In genomic region chr1:155171836-155172731, GRCh38 we compare ENCODE assay signal across 8 cellular contexts. TPM values are rescaled to one million over a fixed set of nuclear protein-coding genes. Genes with fewer than 3 reads are reported as not detected.
DNase-seq lines count a peak whose midpoint lies in the region; TF ChIP-seq lines count a peak whose summit lies in the region.

No MANE protein-coding gene starts in this region.

- H3F3A ChIP-seq in GM23248 (ENCODE audit: insufficient read depth): peaks cover 22% of the 10 kb centered on the region

- TF ChIP-seq CTCF in A673 (conservative IDR thresholded peaks at IDR 0.05; ENCODE audit: low read depth, low read length): no peak
- TF ChIP-seq CTCF in WI38 (IDR thresholded peaks at IDR 0.05; ENCODE audit: low read depth, low read length): no peak

- H3K4me2 ChIP-seq in GM23248 (ENCODE audit: unreplicated experiment) (peak overlapping the region; percentile 97), skeletal muscle satellite cell (ENCODE audit: low read length) (peak overlapping the region; percentile 81)

- H3K9ac ChIP-seq in GM23248: peak overlapping the region; percentile 96
- peak overlapping the region; percentile 97 for H3K9ac ChIP-seq in skeletal muscle satellite cell (ENCODE audit: low read depth, low read length)

- 22 to 32% methylated on average over 8 of the region's 8 CpGs for WGBS in GM23248 (ENCODE audit: low coverage in 1 of 2, low lambda C conversion rate in 2 of 2, missing lambda C conversion rate in 2 of 2), 2 experiments

- H3K4me3 ChIP-seq in A673 (ENCODE audit: low read depth, low read length, poor library complexity, severe bottlenecking) (peak overlapping the region; percentile 86), GM23248 (peak overlapping the region; percentile 88), WI38 (ENCODE audit: low read depth, low read length) (peak overlapping the region; percentile 76), skeletal muscle satellite cell (ENCODE audit: low read length) (peak overlapping the region; percentile 87)

- peak overlapping the region; percentile 90 for H3K27ac ChIP-seq in A673 (ENCODE audit: low read depth, low read length, poor library complexity, severe bottlenecking)
- H3K27ac ChIP-seq in GM23248: peak overlapping the region; percentile 90

- POLR2A ChIA-PET in A673 (lab: Charles Lee; ENCODE audit: low non-redundant PET): no interaction called here

- CTCF ChIA-PET in A673 (lab: Charles Lee): interaction anchor here (0.5 to 3.8 kb wide), 4 partner anchors 35 to 407 kb away, joined by 3 to 45 read pairs (median 6); no protein-coding TSS in a partner anchor

- BruUV-seq in A673 (replicated peaks; lab: Mats Ljungman, UMichigan): no TSS peak

- H3K79me2 ChIP-seq in GM23248 (ENCODE audit: insufficient read depth): peaks cover 32% of the 10 kb centered on the region

- in situ Hi-C loops in GM23248 (cut with MboI): no loop called here

- peaks cover 24% of the 10 kb centered on the region for H3K4me1 ChIP-seq in A673 (ENCODE audit: insufficient read depth, low read length, poor library complexity, severe bottlenecking)
- H3K4me1 ChIP-seq in GM23248 (ENCODE audit: insufficient read depth): peaks cover 11% of the 10 kb centered on the region
- H3K4me1 ChIP-seq in skeletal muscle satellite cell (ENCODE audit: control insufficient read depth, insufficient read depth, low read length): peaks cover 27% of the 10 kb centered on the region

- H4K20me1 ChIP-seq in GM23248 (ENCODE audit: insufficient read depth): no peaks in the 10 kb centered on the region

- no peaks in the 10 kb centered on the region for H3K27me3 ChIP-seq in A673 (replicated peaks; ENCODE audit: insufficient read depth, low read depth, low read length, poor library complexity)
- H3K27me3 ChIP-seq in GM23248 (replicated peaks; ENCODE audit: insufficient read depth): no peaks in the 10 kb centered on the region
- peaks cover 1% of the 10 kb centered on the region for H3K27me3 ChIP-seq in skeletal muscle satellite cell (ENCODE audit: control insufficient read depth, insufficient read depth, low read length)

- no peaks in the 10 kb centered on the region for H3K9me3 ChIP-seq in A673 (ENCODE audit: low read depth, low read length, poor library complexity, severe bottlenecking)
- H3K9me3 ChIP-seq in GM23248 (ENCODE audit: low read depth): no peaks in the 10 kb centered on the region
- no peaks in the 10 kb centered on the region for H3K9me3 ChIP-seq in skeletal muscle satellite cell (replicated peaks; ENCODE audit: low read length)

- intact Hi-C loops in A673 (cut with micrococcal nuclease; ENCODE audit: unreplicated experiment): loop anchor here (10.0 kb wide), 2 partner anchors 153 to 423 kb away; partner anchors contain the start of gene RUSC1

- DNase-seq in A673 (ENCODE audit: low spot score) (no peak), GM23248 (peak; percentile 13), germinal center (ENCODE audit: low spot score) (peak; percentile 0), HuH-7 (ENCODE audit: low spot score) (no peak), NCI-H226 (no peak), cerebellum (ENCODE audit: low spot score) (no peak)

- H2AFZ ChIP-seq in GM23248: peak overlapping the region; percentile 82

- H3K36me3 ChIP-seq in A673 (ENCODE audit: insufficient read depth, low read length, poor library complexity, severe bottlenecking): peaks cover 7% of the 10 kb centered on the region
- H3K36me3 ChIP-seq in GM23248 (ENCODE audit: low read depth): peaks cover 6% of the 10 kb centered on the region; the same call in 1 of the 2 replicates
- peaks cover 19% of the 10 kb centered on the region for H3K36me3 ChIP-seq in skeletal muscle satellite cell (ENCODE audit: insufficient read depth, low read length)

- H3K9me2 ChIP-seq in GM23248 (ENCODE audit: insufficient read depth): no peaks in the 10 kb centered on the region

RNA-seq across cellular contexts. Expression of gene KRTCAP2, which starts 1.0 kb away (rescaled TPM):
- total RNA-seq in A673 (2021) (162 and 179 TPM in 2 replicates), cerebellum (32.4 TPM)
- total RNA-seq in GM23248 (2014; rRNA removed; shearing (Covaris generic)): 92.7 and 189 TPM in 2 replicates
- 480 and 484 TPM in 2 replicates for polyA plus RNA-seq in GM23248 (2016; fragmentation: Nextera tagmentation; extraction: Ambion mirVana)
- 109 and 185 TPM in 2 replicates for total RNA-seq in skeletal muscle satellite cell (2012; rRNA removed)

RNA-seq across cellular contexts. Expression of gene TRIM46, which starts 1.6 kb away (rescaled TPM):
- total RNA-seq in A673 (2021) (5.1 and 6.2 TPM in 2 replicates), cerebellum (16.7 TPM)
- 3.4 TPM in 2 replicates for total RNA-seq in GM23248 (2014; rRNA removed; shearing (Covaris generic))
- 1.6 and 2.1 TPM in 2 replicates for polyA plus RNA-seq in GM23248 (2016; fragmentation: Nextera tagmentation; extraction: Ambion mirVana)
- total RNA-seq in skeletal muscle satellite cell (2012; rRNA removed): 3.0 and 3.5 TPM in 2 replicates

RNA-seq across cellular contexts. Expression of gene DPM3, which starts 31.8 kb away (rescaled TPM):
- 34.0 and 37.4 TPM in 2 replicates for total RNA-seq in A673 (2021)
- 21.8 and 50.7 TPM in 2 replicates for total RNA-seq in GM23248 (2014; rRNA removed; shearing (Covaris generic))
- 75.3 and 82.3 TPM in 2 replicates for polyA plus RNA-seq in GM23248 (2016; fragmentation: Nextera tagmentation; extraction: Ambion mirVana)
- 31.5 and 74.5 TPM in 2 replicates for total RNA-seq in skeletal muscle satellite cell (2012; rRNA removed)
- total RNA-seq in cerebellum: 7.2 TPM

RNA-seq across cellular contexts. Expression of gene THBS3, which starts 35.6 kb away (rescaled TPM):
- total RNA-seq in A673 (2021): 23.2 and 29.7 TPM in 2 replicates
- total RNA-seq in GM23248 (2014; rRNA removed; shearing (Covaris generic)): 20.6 and 21.4 TPM in 2 replicates
- 14.9 and 16.6 TPM in 2 replicates for polyA plus RNA-seq in GM23248 (2016; fragmentation: Nextera tagmentation; extraction: Ambion mirVana)
- 8.3 and 11.2 TPM in 2 replicates for total RNA-seq in skeletal muscle satellite cell (2012; rRNA removed)
- 9.8 TPM for total RNA-seq in cerebellum

RNA-seq across cellular contexts. Expression of gene MTX1, which starts 36.4 kb away (rescaled TPM):
- total RNA-seq in A673 (2021) (65.2 and 75.9 TPM in 2 replicates), cerebellum (9.3 TPM)
- 39.6 and 61.4 TPM in 2 replicates for total RNA-seq in GM23248 (2014; rRNA removed; shearing (Covaris generic))
- polyA plus RNA-seq in GM23248 (2016; fragmentation: Nextera tagmentation; extraction: Ambion mirVana): 69.2 and 78.6 TPM in 2 replicates
- total RNA-seq in skeletal muscle satellite cell (2012; rRNA removed): 52.4 and 56.3 TPM in 2 replicates

Comparison
In these comparisons a context has a peak if more than half of its experiments do, and no peak if none do; other contexts are left out.
1. DNase-seq: peak in GM23248 (single experiment) and germinal center (single experiment); none in A673 (single experiment), HuH-7 (single experiment), NCI-H226 (single experiment) and cerebellum (single experiment).
2. Peak in every context shown above with its lines, with median percentiles within 50 percentile points of each other: H3K4me3 ChIP-seq.